In the genomic region with DNA sequence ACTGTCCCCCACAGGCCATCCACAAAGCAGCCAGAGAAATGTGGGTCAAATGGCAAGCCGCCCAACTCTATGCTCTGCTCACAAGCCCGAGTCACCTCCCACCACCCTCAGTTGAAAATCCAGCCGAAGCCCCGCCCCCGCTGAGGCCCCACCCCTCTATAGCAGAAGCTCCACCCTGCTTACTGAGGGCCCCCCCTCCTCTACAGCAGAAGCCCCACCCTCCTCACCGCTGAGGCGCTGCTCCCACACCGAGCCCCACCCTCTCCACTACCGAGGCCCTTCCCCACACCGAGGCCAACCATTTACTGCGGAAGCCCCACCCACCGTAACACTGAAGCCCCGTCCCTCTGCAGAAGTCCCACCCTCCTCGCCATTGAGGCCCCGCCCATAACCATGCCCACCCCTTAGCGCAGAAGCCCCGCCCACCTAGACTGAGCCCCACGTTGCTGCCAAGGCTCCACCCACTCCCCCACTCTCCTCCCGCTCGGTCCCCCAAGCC, we compare ENCODE assay signal across 8 cellular contexts. TPM values are rescaled to one million over a fixed set of nuclear protein-coding genes. Genes with fewer than 3 reads are reported as not detected.
DNase-seq lines count a peak whose midpoint lies in the region; ATAC-seq and TF ChIP-seq lines count a peak whose summit lies in the region.

No MANE protein-coding gene starts in this region.

- DNase-seq in DMS53 (lab: John Stamatoyannopoulos, UW) (peak; percentile 44), DMS53 treated with DMSO at 0.1 percent for 48 hours (lab: John Stamatoyannopoulos, UW; ENCODE audit: unreplicated experiment) (no peak), Panc1 (ENCODE audit: low read depth, low spot score) (no peak), epithelial cell of esophagus (ENCODE audit: low read depth) (peak; percentile 32), GM13976 (ENCODE audit: low spot score) (no peak)
- DNase-seq in stimulated activated CD4-positive, alpha-beta T cell treated with anti-CD3 and anti-CD28 coated beads, Interleukin-2, amount 100 ng/mL, for 24 hours = peak; percentile 21 to 24
- no peak for DNase-seq in activated effector memory CD4-positive, alpha-beta T cell treated with Interleukin-2 at 50 U/mL for 16 hours

- no TSS peak for BruUV-seq in Panc1 (replicated peaks; lab: Mats Ljungman, UMichigan)

- in situ Hi-C loops in Panc1 (cut with HindIII; ENCODE audit: low pct_unique_long_range_greater_than_20kb, low sequenced_read_pairs) (no loop called here), GM13976 (cut with MboI; ENCODE audit: low sequenced_read_pairs, unreplicated experiment) (no loop called here)

- CTCF ChIA-PET in Panc1 (lab: Charles Lee) = interaction anchor here (0.6 kb wide), 2 partner anchors 58 to 323 kb away, joined by 7 read pairs; no protein-coding TSS in a partner anchor

- intact Hi-C loops in Panc1 (cut with micrococcal nuclease; ENCODE audit: unreplicated experiment) = no loop called here

- ATAC-seq in Panc1 (peak; percentile 61), HG03159 (IDR thresholded peaks at IDR 0.05; ENCODE audit: unreplicated experiment) (no peak)

- POLR2A ChIA-PET in Panc1 (lab: Charles Lee) = no interaction called here

- no peak overlapping the region for H3K4me3 ChIP-seq in Panc1 (ENCODE audit: low read depth in 2 of 2, low read length in 2 of 2)
- H3K4me3 ChIP-seq in epithelial cell of esophagus (ENCODE audit: low read length) = no peak overlapping the region

- H3K27ac ChIP-seq in Panc1 (ENCODE audit: low read length) = no peak overlapping the region

- no peaks in the 10 kb centered on the region for H3K4me1 ChIP-seq in Panc1 (ENCODE audit: control insufficient read depth, insufficient read depth, low read length)

- TF ChIP-seq CTCF in Panc1 (IDR thresholded peaks at IDR 0.05) (no peak), epithelial cell of esophagus (IDR thresholded peaks at IDR 0.05; ENCODE audit: insufficient read depth, low read depth, low read length, missing control alignments) (no peak), GM13976 (IDR thresholded peaks at IDR 0.05; ENCODE audit: borderline replicate concordance, control extremely low read depth, extremely low read depth, insufficient read depth, missing control alignments) (no peak)

- 0 out of 2 replicates have a peak, but pooled peaks cover 2% of the 10 kb centered on the region for H3K36me3 ChIP-seq in Panc1 (ENCODE audit: control insufficient read depth, insufficient read depth, low read length)

- no peaks in the 10 kb centered on the region for H3K27me3 ChIP-seq in Panc1 (ENCODE audit: control insufficient read depth, insufficient read depth, low read length)

- H3K9me3 ChIP-seq in Panc1 (ENCODE audit: control insufficient read depth, insufficient read depth, low read depth, low read length) = no peaks in the 10 kb centered on the region

RNA-seq across cellular contexts. Expression of a gene that starts 8.8 kb away (rescaled TPM):
- 78.1 TPM for total RNA-seq in Panc1 (2021; ENCODE audit: unreplicated experiment)
- polyA plus RNA-seq in Panc1 (2012; ENCODE audit: insufficient read length) = 190 TPM

RNA-seq across cellular contexts. Expression of a gene that starts 39.6 kb away (rescaled TPM):
- 4.8 TPM for total RNA-seq in Panc1 (2021; ENCODE audit: unreplicated experiment)
- 3.8 TPM for polyA plus RNA-seq in Panc1 (2012; ENCODE audit: insufficient read length)

RNA-seq across cellular contexts. Expression of a gene that starts 44.7 kb away (rescaled TPM):
- total RNA-seq in Panc1 (2021; ENCODE audit: unreplicated experiment) = 108 TPM
- polyA plus RNA-seq in Panc1 (2012; ENCODE audit: insufficient read length) = 91.4 TPM

Comparison
In these comparisons a context has a peak if more than half of its experiments do, and no peak if none do; other contexts are left out.
1. DNase-seq: peak in DMS53 (single experiment), epithelial cell of esophagus (single experiment) and stimulated activated CD4-positive, alpha-beta T cell treated with anti-CD3 and anti-CD28 coated beads, Interleukin-2, amount 100 ng/mL, for 24 hours (2 of 2); none in DMS53 treated with DMSO at 0.1 percent for 48 hours (single experiment), Panc1 (single experiment), GM13976 (single experiment) and activated effector memory CD4-positive, alpha-beta T cell treated with Interleukin-2 at 50 U/mL for 16 hours (single experiment).